In genomic region chrX:23503835-23504539, GRCh38 we compare ENCODE assay signal across 8 cellular contexts.
A peak's percentile ranks its signal among the peaks of the same experiment; 100 is the strongest.
DNase-seq lines count a peak whose midpoint lies in the region; ATAC-seq lines count a peak whose summit lies in the region.

No MANE protein-coding gene starts in this region.

- H3K36me3 ChIP-seq in aorta (ENCODE audit: control insufficient read depth in 1 of 2, insufficient read depth in 2 of 2, low read length in 1 of 2), result no peaks in the 10 kb centered on the region

- WGBS in aorta, 2 donors, result 15 to 35% methylated on average over 8 of the region's 8 CpGs

- no peak overlapping the region for H3K4me3 ChIP-seq in aorta (ENCODE audit: low read length in 2 of 2)

- intact Hi-C loops in Right ventricle myocardium inferior (cut with DNase I), result no loop called here
- intact Hi-C loops in cardiac septum (cut with DNase I), result no loop called here
- intact Hi-C loops in aorta (cut with DNase I), result loop anchor here in 1 of 2 donors (10.0 kb wide), 1 partner anchor 1639 kb away; no protein-coding TSS in a partner anchor
- intact Hi-C loops in posterior vena cava (cut with DNase I), result no loop called here

- H3K27ac ChIP-seq in aorta (ENCODE audit: low read depth in 1 of 2, low read length in 2 of 2), result peak overlapping the region in 1 of 2 donors; percentile 61

- no peaks in the 10 kb centered on the region for H3K9me3 ChIP-seq in aorta (ENCODE audit: control insufficient read depth, low read length)

- no peaks in the 10 kb centered on the region for H3K4me1 ChIP-seq in aorta (ENCODE audit: control insufficient read depth in 1 of 2, insufficient read depth in 2 of 2, low read length in 2 of 2)

- no peaks in the 10 kb centered on the region for H3K27me3 ChIP-seq in aorta (ENCODE audit: control insufficient read depth in 1 of 2, insufficient read depth in 2 of 2, low read length in 1 of 2)

- ATAC-seq in Right ventricle myocardium inferior (peak; percentile 97), aorta (ENCODE audit: low FRiP score) (peak; percentile 78), HG02852 (IDR thresholded peaks at IDR 0.05; ENCODE audit: unreplicated experiment) (no peak), HG03135 (IDR thresholded peaks at IDR 0.05; ENCODE audit: unreplicated experiment) (no peak)

- DNase-seq in Right ventricle myocardium inferior (ENCODE audit: missing footprints) (peak; percentile 81), cardiac septum (ENCODE audit: low spot score) (no peak), SW 1271 (lab: John Stamatoyannopoulos, UW) (peak; percentile 1 to 75), hepatic stellate cell (ENCODE audit: low spot score) (peak; percentile 7), aorta (peak; percentile 84 to 91), posterior vena cava (ENCODE audit: low spot score) (no peak)

Comparison
In these comparisons a context has a peak if more than half of its experiments do, and no peak if none do; other contexts are left out.
1. DNase-seq: peak in Right ventricle myocardium inferior (single experiment), SW 1271 (2 of 2), hepatic stellate cell (single experiment) and aorta (2 of 2); none in cardiac septum (single experiment) and posterior vena cava (single experiment).
2. ATAC-seq: peak in Right ventricle myocardium inferior (single experiment) and aorta (single experiment); none in HG02852 (single experiment) and HG03135 (single experiment).